ENCODE assay signal across 19 cellular contexts in the genomic region with DNA sequence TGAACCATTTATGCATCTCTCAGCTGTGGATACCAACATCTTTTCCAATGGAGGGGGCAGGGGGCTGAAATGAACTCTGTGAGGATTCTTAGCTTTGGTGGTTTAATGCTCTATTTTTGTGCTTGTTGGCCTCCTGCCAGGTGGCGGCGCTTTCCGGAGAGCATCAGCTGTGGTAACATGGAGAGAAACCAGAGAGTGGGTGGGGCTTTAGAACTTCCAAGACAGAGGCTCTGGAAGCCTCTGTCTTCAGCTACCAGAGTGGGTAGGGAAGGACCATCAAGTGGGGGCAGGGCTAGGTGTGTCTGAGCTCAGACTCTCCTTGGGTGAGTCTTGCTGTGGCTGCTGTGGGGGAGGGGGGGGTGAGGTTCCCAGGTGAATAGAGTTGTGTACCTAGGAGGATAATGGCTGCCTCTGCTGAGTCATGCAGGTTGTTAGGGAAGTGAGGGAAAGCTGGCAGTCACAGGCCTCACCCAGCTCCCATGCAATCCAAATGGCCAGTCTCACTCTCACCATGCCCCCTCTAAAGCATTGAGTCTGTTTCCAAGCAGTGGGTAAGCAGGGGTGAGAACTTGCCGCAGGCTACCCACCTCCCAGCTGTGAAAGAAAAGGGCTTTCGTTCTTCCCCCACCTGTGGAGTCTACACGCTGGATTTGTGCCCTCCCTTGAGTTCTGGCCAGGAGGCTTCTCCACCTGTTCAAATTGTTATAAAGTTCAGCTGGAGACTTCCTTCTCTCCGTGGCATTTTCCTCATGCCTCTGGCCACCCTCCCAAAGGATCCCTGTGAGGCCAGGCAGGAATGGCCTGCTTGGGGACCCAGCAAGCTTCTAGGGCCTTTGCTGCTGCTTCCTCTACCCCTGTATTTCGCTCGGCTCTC.
A peak's percentile ranks its signal among the peaks of the same experiment; 100 is the strongest.
DNase-seq lines count a peak whose midpoint lies in the region; ATAC-seq, FAIRE-seq and TF ChIP-seq lines count a peak whose summit lies in the region.
"Had no signal": no experiment of that assay in that cellular context is flagged by ENCODE, and none has a peak within 500 bp of the region (broad histone marks: within the 10 kb centered on the region; RNA-seq: fewer than 3 reads in every experiment).

No MANE protein-coding gene starts in this region.

- no peaks in the 10 kb centered on the region for H3K79me1 ChIP-seq in H1 (ENCODE audit: low read depth, low read length)

- peak; percentile 0 for DNase-seq in Jurkat, Clone E6-1 (ENCODE audit: low read depth, low spot score)
- peak; percentile 7 to 55 for DNase-seq in H1 (ENCODE audit: low read depth in 1 of 2, low spot score in 2 of 2)
- peak; percentile 17 to 46 for DNase-seq in left colon
- DNase-seq in amniotic stem cell (lab: John Stamatoyannopoulos, UW): no peak
- no peak for DNase-seq in DMS79 treated with DMSO at 0.1 percent for 48 hours (lab: John Stamatoyannopoulos, UW)
- DNase-seq in SIG-M5 treated with dmso at 0.1 percent for 504 hours (lab: John Stamatoyannopoulos, UW; ENCODE audit: unreplicated experiment): no peak
- DNase-seq: activated CD4-positive, alpha-beta T cell treated with anti-CD3 and anti-CD28 coated beads for 1 hour; activated CD8-positive, alpha-beta memory T cell treated with anti-CD3 and anti-CD28 coated beads for 24 hours; activated T-cell treated with anti-CD3 and anti-CD28 coated beads, Interleukin-2, amount 50 U/mL, for 72 hours; CD4-positive, alpha-beta memory T cell; left ventricle myocardium superior; NCI-H1417 had no signal

- peak overlapping the region; percentile 72 for H2AFZ ChIP-seq in H1 (ENCODE audit: low read length)
- H2AFZ ChIP-seq: hepatocyte had no signal

- peaks cover 3 to 11% (median 6%) of the 10 kb centered on the region in 4 experiments; a peak in 6 of 7 replicates for H3K4me1 ChIP-seq in H1 (replicated peaks in 1 of 4; ENCODE audit: control insufficient read depth in 3 of 4, insufficient read depth in 4 of 4, low read length in 3 of 4)

- H3K9me3 ChIP-seq in H1 (ENCODE audit: insufficient read depth in 2 of 2, low read depth in 1 of 2, low read length in 1 of 2): peaks cover 3 to 8% of the 10 kb centered on the region in 2 experiments; a peak in 1 of 4 replicates
- H3K9me3 ChIP-seq: neutrophil had no signal

- peak overlapping the region; percentile 91 for H2BK120ac ChIP-seq in H1 (replicated peaks; ENCODE audit: low read depth, low read length)

- H2BK15ac ChIP-seq in H1 (ENCODE audit: low read length): no peak overlapping the region

- H4K5ac ChIP-seq in H1 (ENCODE audit: insufficient read length, low read depth, low read length): peak overlapping the region; percentile 67

- H3K23ac ChIP-seq in H1 (ENCODE audit: insufficient read length): no peak overlapping the region

- peak overlapping the region; percentile 95; the same call in 1 of the 2 replicates for H2AK5ac ChIP-seq in H1 (ENCODE audit: low read depth, low read length)

- peak in 1 of 2 experiments; percentile 4; a peak in 1 of 4 replicates for TF ChIP-seq RAD21 in H1 (IDR thresholded peaks at IDR 0.05 in 1 of 2, conservative IDR thresholded peaks at IDR 0.05 in 1 of 2; ENCODE audit: low read depth in 2 of 2, low read length in 2 of 2)

- H3K27ac ChIP-seq in C4-2B (peak overlapping the region; percentile 49), H1 (ENCODE audit: low read depth, low read length) (peak overlapping the region; percentile 91)
- H3K27ac ChIP-seq: hepatocyte, neutrophil, RWPE1 had no signal

- no peak for TF ChIP-seq POLR2A in H1 (IDR thresholded peaks at IDR 0.05; ENCODE audit: control extremely low read depth in 1 of 2, low read depth in 2 of 2, low read length in 2 of 2)

- ATAC-seq in left colon (peak; percentile 81), esophagus mucosa (no peak)
- ATAC-seq: activated T-cell treated with anti-CD3 and anti-CD28 coated beads, Interleukin-2, amount 50 U/mL, for 72 hours; left ventricle myocardium superior had no signal

- TF ChIP-seq EP300 in H1 (IDR thresholded peaks at IDR 0.05; ENCODE audit: borderline replicate concordance in 1 of 2, low read depth in 2 of 2, low read length in 2 of 2): no peak

- H2BK20ac ChIP-seq in H1 (ENCODE audit: low read length): peak overlapping the region; percentile 100

- H3K18ac ChIP-seq in H1 (ENCODE audit: extremely low read depth, low read length): peak overlapping the region; percentile 98

- TF ChIP-seq CTCF in C4-2B (conservative IDR thresholded peaks at IDR 0.05) (no peak), H1 (IDR thresholded peaks at IDR 0.05; ENCODE audit: control extremely low read depth in 1 of 3, insufficient read depth in 1 of 3, low read depth in 1 of 3, low read length in 3 of 3) (no peak; a peak in 1 of 4 replicates)

- H4K91ac ChIP-seq in H1 (replicated peaks; ENCODE audit: insufficient read length, low read length): peak overlapping the region; percentile 90

- WGBS in H1 (ENCODE audit: extremely low coverage in 1 of 2, insufficient coverage in 1 of 2, insufficient read length in 1 of 2, insufficient replicate concordance in 2 of 2, low coverage in 1 of 2, low lambda C conversion rate in 2 of 2, missing lambda C conversion rate in 1 of 2), 2 experiments: 43% methylated on average over 9 of the region's 9 CpGs; no CpG with 5 or more reads in 1 of the 2 experiments

- H3K56ac ChIP-seq in H1 (replicated peaks; ENCODE audit: insufficient read length, low read depth, low read length): peak overlapping the region; percentile 77

- H3K27me3 ChIP-seq in H1 (replicated peaks in 1 of 4; ENCODE audit: control insufficient read depth in 3 of 4, extremely low read depth in 1 of 4, insufficient read depth in 3 of 4, low read length in 3 of 4): no peaks in the 10 kb centered on the region
- H3K27me3 ChIP-seq: hepatocyte, neutrophil had no signal

- H2BK12ac ChIP-seq in H1 (ENCODE audit: low read depth, low read length): peak overlapping the region; percentile 95

- H3K14ac ChIP-seq in H1 (ENCODE audit: insufficient read length): no peak overlapping the region

- peaks cover 3% of the 10 kb centered on the region; the same call in 1 of the 2 replicates for H3K23me2 ChIP-seq in H1 (ENCODE audit: low read depth, low read length)

- H3K79me2 ChIP-seq in H1 (ENCODE audit: control insufficient read depth in 1 of 2, insufficient read depth in 2 of 2, low read length in 2 of 2): peaks cover 0 to 15% of the 10 kb centered on the region in 2 experiments; a peak in 2 of 4 replicates
- H3K79me2 ChIP-seq: hepatocyte had no signal

- no peak overlapping the region for H3K4me3 ChIP-seq in Jurkat, Clone E6-1 (ENCODE audit: low read length)
- H3K4me3 ChIP-seq in H1 (ENCODE audit: extremely low read depth in 1 of 4, insufficient read depth in 2 of 4, low read depth in 3 of 4, low read length in 4 of 4): peak overlapping the region in 1 of 4 experiments; percentile 35; a peak in 3 of 8 replicates
- H3K4me3 ChIP-seq: hepatocyte had no signal

- peak overlapping the region; percentile 100 for H2BK5ac ChIP-seq in H1 (ENCODE audit: low read depth, low read length)

- peaks cover 0 to 4% (median 2%) of the 10 kb centered on the region in 4 experiments; a peak in 2 of 8 replicates for H3K36me3 ChIP-seq in H1 (ENCODE audit: control insufficient read depth in 2 of 4, insufficient read depth in 4 of 4, low read length in 3 of 4)
- H3K36me3 ChIP-seq: neutrophil had no signal

- peak overlapping the region; percentile 46 to 62; a peak in 3 of 4 replicates for H3K4me2 ChIP-seq in H1 (ENCODE audit: insufficient read depth in 1 of 2, low read depth in 2 of 2, low read length in 2 of 2)
- H3K4me2 ChIP-seq: hepatocyte had no signal

- POLR2A ChIA-PET in H1 (lab: Charles Lee; ENCODE audit: partially characterized antibody): interaction anchor here (0.7 to 1.8 kb wide), 5 partner anchors 14 to 555 kb away, joined by 3 to 5 read pairs (median 3); no protein-coding TSS in a partner anchor

- H4K20me1 ChIP-seq in H1 (replicated peaks in 1 of 2; ENCODE audit: control insufficient read depth in 1 of 2, insufficient read depth in 2 of 2, low read length in 2 of 2): no peaks in the 10 kb centered on the region

- H4K8ac ChIP-seq in H1 (ENCODE audit: extremely low read depth, insufficient read depth, low read length): peak overlapping the region; percentile 81; the same call in 1 of the 2 replicates

- peak overlapping the region; percentile 32 for H3K4ac ChIP-seq in H1 (replicated peaks; ENCODE audit: insufficient read length, low read depth, low read length)

- FAIRE-seq in H1 (lab: Jason Lieb, UNC): peak; percentile 57
- FAIRE-seq: endometrium, HTR-8/SVneo had no signal

- peak overlapping the region in 3 of 4 experiments; percentile 28 to 58 (median 54); a peak in 6 of 7 replicates for H3K9ac ChIP-seq in H1 (replicated peaks in 1 of 4; ENCODE audit: extremely low read depth in 1 of 4, low read depth in 3 of 4, low read length in 3 of 4)

- CTCF ChIA-PET in H1 (lab: Charles Lee; ENCODE audit: partially characterized antibody): interaction anchor here (0.7 kb wide), 1 partner anchor 440 kb away, joined by 3 read pairs; no protein-coding TSS in a partner anchor

- intact Hi-C loops in left colon (cut with DNase I, micrococcal nuclease): no loop called here

TF ChIP-seq in H1, 55 proteins besides CTCF, POLR2A, EP300 and RAD21 (continues in another document):
- TF ChIP-seq POU5F1 (IDR thresholded peaks at IDR 0.05; ENCODE audit: low read depth, low read length): no peak
- no peak for TF ChIP-seq EGR1 (IDR thresholded peaks at IDR 0.05; ENCODE audit: borderline replicate concordance, low read depth, low read length)
- TF ChIP-seq GTF2F1 (IDR thresholded peaks at IDR 0.05; ENCODE audit: borderline replicate concordance, low read depth, low read length): no peak
- no peak for TF ChIP-seq TCF12 (IDR thresholded peaks at IDR 0.05; ENCODE audit: low read depth, low read length)
- no peak for TF ChIP-seq BRCA1 (IDR thresholded peaks at IDR 0.05; ENCODE audit: low read depth, low read length)
- no peak for TF ChIP-seq SAP30 (IDR thresholded peaks at IDR 0.05; ENCODE audit: insufficient read depth, insufficient replicate concordance, low read length)
- no peak for TF ChIP-seq SIX5 (IDR thresholded peaks at IDR 0.05; ENCODE audit: low read depth, low read length)
- peak; percentile 63; the same call in 1 of the 2 replicates for TF ChIP-seq BACH1 (IDR thresholded peaks at IDR 0.05; ENCODE audit: low read length)
- no peak for TF ChIP-seq TAF7 (optimal IDR thresholded peaks at IDR 0.05; ENCODE audit: borderline replicate concordance, low read depth, low read length)
- no peak for TF ChIP-seq PHF8 (conservative IDR thresholded peaks at IDR 0.05; ENCODE audit: low read depth, low read length)
- TF ChIP-seq MAFK (IDR thresholded peaks at IDR 0.05; ENCODE audit: low read depth, low read length): peak; percentile 66; the same call in 1 of the 2 replicates
- TF ChIP-seq HDAC2 (IDR thresholded peaks at IDR 0.05; ENCODE audit: borderline replicate concordance in 1 of 2, low read depth in 2 of 2, low read length in 2 of 2): no peak
- no peak for TF ChIP-seq SP2 (IDR thresholded peaks at IDR 0.05; ENCODE audit: low read length)
- no peak for TF ChIP-seq CBX8 (IDR thresholded peaks at IDR 0.05; ENCODE audit: borderline replicate concordance, low read depth, low read length)
- TF ChIP-seq SIN3A (conservative IDR thresholded peaks at IDR 0.05 in 1 of 2, IDR thresholded peaks at IDR 0.05 in 1 of 2; ENCODE audit: low read depth in 1 of 2, low read length in 2 of 2): no peak
- TF ChIP-seq HDAC6 (IDR thresholded peaks at IDR 0.05; ENCODE audit: low read depth, low read length): no peak

Comparison
In these comparisons a context has a peak if more than half of its experiments do, and no peak if none do; other contexts are left out.
1. DNase-seq: peak in Jurkat, Clone E6-1 (single experiment), H1 (2 of 2) and left colon (2 of 2); none in amniotic stem cell (single experiment), DMS79 treated with DMSO at 0.1 percent for 48 hours (single experiment) and SIG-M5 treated with dmso at 0.1 percent for 504 hours (single experiment).